8 cellular contexts compared by ENCODE assay signal in genomic region chr2:222693837-222694236, GRCh38. TPM values are rescaled to one million over a fixed set of nuclear protein-coding genes. Genes with fewer than 3 reads are reported as not detected.
DNase-seq lines count a peak whose midpoint lies in the region; ATAC-seq, FAIRE-seq and TF ChIP-seq lines count a peak whose summit lies in the region.

No MANE protein-coding gene starts in this region.

- H3K4me3 Mint-ChIP-seq in T-helper 17 cell, result no peak overlapping the region

- no peak overlapping the region for H3K4me3 ChIP-seq in A673 (ENCODE audit: low read depth, low read length, poor library complexity, severe bottlenecking)
- H3K4me3 ChIP-seq in GM12878, result no peak overlapping the region

- H3K27me3 ChIP-seq in A673 (replicated peaks; ENCODE audit: insufficient read depth, low read depth, low read length, poor library complexity) (no peaks in the 10 kb centered on the region), GM12878 (replicated peaks in 1 of 2; ENCODE audit: control insufficient read depth in 2 of 2, insufficient read depth in 2 of 2, low read length in 1 of 2) (no peaks in the 10 kb centered on the region)

- intact Hi-C loops in A673 (cut with micrococcal nuclease; ENCODE audit: unreplicated experiment) (loop anchor here (5.0 to 10.0 kb wide), 3 partner anchors 208 to 1101 kb away; no protein-coding TSS in a partner anchor), GM12878 (cut with micrococcal nuclease; ENCODE audit: unreplicated experiment) (loop anchor here (10.0 kb wide), 1 partner anchor 639 kb away; no protein-coding TSS in a partner anchor)

- ATAC-seq in GM18867 (IDR thresholded peaks at IDR 0.05; ENCODE audit: unreplicated experiment) (peak; percentile 50), GM12878 (peak; percentile 66), T-helper 17 cell (no peak), GM19467 (IDR thresholded peaks at IDR 0.05; ENCODE audit: unreplicated experiment) (no peak)

- no peaks in the 10 kb centered on the region for H4K20me1 ChIP-seq in GM12878 (ENCODE audit: control insufficient read depth, insufficient read depth)

- TF ChIP-seq EP300 in GM12878 (IDR thresholded peaks at IDR 0.05; ENCODE audit: borderline replicate concordance in 1 of 2, control insufficient read depth in 1 of 2, low read depth in 2 of 2, low read length in 2 of 2), result no peak

- no peak overlapping the region for H3K27ac ChIP-seq in A673 (ENCODE audit: low read depth, low read length, poor library complexity, severe bottlenecking)
- no peak overlapping the region for H3K27ac ChIP-seq in GM12878 (ENCODE audit: control insufficient read depth, insufficient read depth)

- TF ChIP-seq POLR2A in GM12878 (IDR thresholded peaks at IDR 0.05; ENCODE audit: low read depth, low read length), result no peak

- H3K4me2 ChIP-seq in GM12878 (ENCODE audit: control insufficient read depth, insufficient read depth), result no peak overlapping the region

- RAD21 ChIA-PET in GM12878 (lab: Charles Lee; ENCODE audit: unreplicated experiment), result no interaction called here

- FAIRE-seq in GM12878 (lab: Jason Lieb, UNC), result no peak

- no peak overlapping the region for H3K9ac ChIP-seq in GM12878 (ENCODE audit: control insufficient read depth, insufficient read depth, low read length)

- no peaks in the 10 kb centered on the region for H3K36me3 Mint-ChIP-seq in T-helper 17 cell (ENCODE audit: low read depth)

- 0% methylated on average over 1 of the region's 1 CpG for WGBS in GM12878 (ENCODE audit: insufficient coverage, insufficient replicate concordance, low lambda C conversion rate, missing lambda C conversion rate)

- no peaks in the 10 kb centered on the region for H3K79me2 ChIP-seq in GM12878 (ENCODE audit: control insufficient read depth, insufficient read depth, low read length)

- H2AFZ ChIP-seq in GM12878 (ENCODE audit: control insufficient read depth, low read depth, low read length), result no peak overlapping the region

- DNase-seq in A673 (ENCODE audit: low spot score), result peak; percentile 44
- DNase-seq in HT1080 (ENCODE audit: low read depth), result peak; percentile 43
- DNase-seq in GM12878 (ENCODE audit: low read depth, low spot score), result no peak
- no peak for DNase-seq in activated naive CD4-positive, alpha-beta T cell (lab: John Stamatoyannopoulos, UW)
- DNase-seq in T-helper 17 cell, result no peak
- DNase-seq in T-helper 1 cell, result no peak

- TF ChIP-seq CTCF in A673 (conservative IDR thresholded peaks at IDR 0.05; ENCODE audit: low read depth, low read length) (peak; percentile 44; the same call in 1 of the 2 replicates), GM12878 (IDR thresholded peaks at IDR 0.05 in 2 of 3, conservative IDR thresholded peaks at IDR 0.05 in 1 of 3; ENCODE audit: control insufficient read depth in 2 of 3, extremely low read depth in 1 of 3, insufficient read depth in 1 of 3, low read depth in 3 of 3, low read length in 3 of 3) (peak; percentile 11 to 32 (median 14); a peak in 1 of 6 replicates)

- H3K4me1 ChIP-seq in A673 (ENCODE audit: insufficient read depth, low read length, poor library complexity, severe bottlenecking), result peaks cover 15% of the 10 kb centered on the region
- no peaks in the 10 kb centered on the region for H3K4me1 ChIP-seq in GM12878 (ENCODE audit: control insufficient read depth, insufficient read depth, low read length)

- no peak overlapping the region for H3K27ac Mint-ChIP-seq in T-helper 17 cell

- no TSS peak for BruUV-seq in A673 (replicated peaks; lab: Mats Ljungman, UMichigan)
- no TSS peak for BruUV-seq in GM12878 (replicated peaks; lab: Mats Ljungman, UMichigan)

- TF ChIP-seq RAD21 in GM12878 (IDR thresholded peaks at IDR 0.05; ENCODE audit: insufficient read depth, low read depth, low read length), result peak; percentile 35; the same call in 1 of the 2 replicates

- SMC1A ChIA-PET in GM12878 (lab: Charles Lee; ENCODE audit: uncharacterized antibody, unreplicated experiment), result interaction anchor here (1.9 kb wide), 1 partner anchor 11 kb away, joined by 16 read pairs; no protein-coding TSS in a partner anchor

- in situ Hi-C loops in GM12878 (cut with MboI), result loop anchor here (5.0 kb wide), 1 partner anchor 208 kb away; no protein-coding TSS in a partner anchor

- H3K36me3 ChIP-seq in A673 (ENCODE audit: insufficient read depth, low read length, poor library complexity, severe bottlenecking) (no peaks in the 10 kb centered on the region), GM12878 (ENCODE audit: control insufficient read depth in 2 of 2, insufficient read depth in 2 of 2, low read length in 1 of 2) (no peaks in the 10 kb centered on the region)

- POLR2A ChIA-PET in A673 (lab: Charles Lee; ENCODE audit: low non-redundant PET), result no interaction called here
- POLR2A ChIA-PET in GM12878 (lab: Charles Lee), result no interaction called here

- peaks cover 10% of the 10 kb centered on the region for H3K4me1 Mint-ChIP-seq in T-helper 17 cell

- H3K27me3 Mint-ChIP-seq in T-helper 17 cell, result peaks cover 10% of the 10 kb centered on the region

- CTCF ChIA-PET in A673 (lab: Charles Lee), result interaction anchor here (1.1 kb wide), 1 partner anchor 120 kb away, joined by 3 read pairs; no protein-coding TSS in a partner anchor
- CTCF ChIA-PET in GM12878 (lab: Yijun Ruan, JAX), result interaction anchor here (1.9 to 2.0 kb wide), 2 partner anchors 209 to 245 kb away, joined by 7 to 10 read pairs; no protein-coding TSS in a partner anchor

- no peaks in the 10 kb centered on the region for H3K9me3 ChIP-seq in A673 (ENCODE audit: low read depth, low read length, poor library complexity, severe bottlenecking)
- no peaks in the 10 kb centered on the region for H3K9me3 ChIP-seq in GM12878 (replicated peaks; ENCODE audit: control insufficient read depth, insufficient read depth, low read length)
- H3K9me3 ChIP-seq in T-helper 17 cell (ENCODE audit: control insufficient read depth, low read length, poor library complexity, severe bottlenecking), result no peaks in the 10 kb centered on the region

TF ChIP-seq in GM12878, 131 proteins besides CTCF, POLR2A, EP300 and RAD21 (continues in another document):
- TF ChIP-seq BCL3 (IDR thresholded peaks at IDR 0.05; ENCODE audit: borderline replicate concordance, insufficient read depth, low read depth, low read length, poor library complexity, severe bottlenecking), result no peak
- no peak for TF ChIP-seq CBX5 (IDR thresholded peaks at IDR 0.05; ENCODE audit: low read depth)

RNA-seq across cellular contexts. Expression of gene MOGAT1, which starts 22.4 kb away (rescaled TPM):
- total RNA-seq in A673 (2021) (not detected in 2 replicates), GM12878 (2014; rRNA removed) (not detected in 2 replicates), GM12878 (2014; rRNA removed; fragmentation: Illumina TruSeq; extraction: Trizol) (not detected in 2 replicates), GM12878 (2021) (not detected in 2 replicates), T-helper 17 cell (not detected)
- total RNA-seq in HT1080 (2014; rRNA removed; shearing (Covaris generic)), result not detected in 2 replicates
- polyA plus RNA-seq in HT1080 (2015; cell fraction: cytosol; rRNA removed), result not detected in 2 replicates
- not detected in 2 replicates for polyA plus RNA-seq in HT1080 (2015; cell fraction: nucleus; rRNA removed)
- not detected in 2 replicates for total RNA-seq in GM12878 (2013; cell fraction: nucleolus; rRNA removed)
- polyA plus RNA-seq in GM12878 (2011; ENCODE audit: low read depth), result not detected
- polyA plus RNA-seq in GM12878 (2011; rRNA removed) (not detected in 2 replicates), GM12878 (2014; fragmentation: Illumina TruSeq; extraction: Trizol) (not detected in 2 replicates), GM12878 (2014; fragmentation: Nextera tagmentation; extraction: Ambion mirVana) (not detected), GM12878 (2014; rRNA removed) (not detected in 2 replicates), GM12878 (2016; fragmentation: Nextera tagmentation; extraction: Ambion mirVana) (not detected)
- not detected in 2 replicates for polyA plus RNA-seq in GM12878 (2011; cell fraction: cytosol; rRNA removed)
- not detected in 2 replicates for polyA plus RNA-seq in GM12878 (2011; cell fraction: nucleus; rRNA removed)
- polyA plus RNA-seq in GM12878 (2012), result not detected in 2 replicates
- polyA minus RNA-seq in GM12878 (2011; rRNA and poly(A)+ RNA removed), result not detected in 2 replicates
- polyA minus RNA-seq in GM12878 (2011; cell fraction: cytosol; rRNA and poly(A)+ RNA removed), result not detected in 2 replicates
- polyA minus RNA-seq in GM12878 (2011; cell fraction: nucleus; rRNA and poly(A)+ RNA removed), result not detected in 2 replicates

RNA-seq across cellular contexts. Expression of gene FARSB, which starts 37.9 kb away (rescaled TPM):
- total RNA-seq in A673 (2021) (70.3 and 72.1 TPM in 2 replicates), GM12878 (2014; rRNA removed) (32.4 and 36.7 TPM in 2 replicates), GM12878 (2014; rRNA removed; fragmentation: Illumina TruSeq; extraction: Trizol) (50.4 and 50.7 TPM in 2 replicates), GM12878 (2021) (47.8 and 48.0 TPM in 2 replicates), T-helper 17 cell (10 to 100 TPM; 12.5 to 13.2 TPM)
- 38.5 and 50.9 TPM in 2 replicates for total RNA-seq in HT1080 (2014; rRNA removed; shearing (Covaris generic))
- 62.6 and 69.5 TPM in 2 replicates for polyA plus RNA-seq in HT1080 (2015; cell fraction: cytosol; rRNA removed)
- polyA plus RNA-seq in HT1080 (2015; cell fraction: nucleus; rRNA removed), result 82.3 and 88.6 TPM in 2 replicates
- 36.8 and 37.9 TPM in 2 replicates for total RNA-seq in GM12878 (2013; cell fraction: nucleolus; rRNA removed)
- 21.5 TPM for polyA plus RNA-seq in GM12878 (2011; ENCODE audit: low read depth)
- polyA plus RNA-seq in GM12878 (2011; rRNA removed) (51.6 and 62.5 TPM in 2 replicates), GM12878 (2014; fragmentation: Illumina TruSeq; extraction: Trizol) (90.1 and 108 TPM in 2 replicates), GM12878 (2014; fragmentation: Nextera tagmentation; extraction: Ambion mirVana) (100 to 1,000 TPM; 107 to 127 TPM), GM12878 (2014; rRNA removed) (48.2 and 57.4 TPM in 2 replicates), GM12878 (2016; fragmentation: Nextera tagmentation; extraction: Ambion mirVana) (100 to 1,000 TPM; 113 to 119 TPM)
- 28.6 and 31.6 TPM in 2 replicates for polyA plus RNA-seq in GM12878 (2011; cell fraction: cytosol; rRNA removed)
- 24.1 and 25.7 TPM in 2 replicates for polyA plus RNA-seq in GM12878 (2011; cell fraction: nucleus; rRNA removed)
- 27.3 and 29.6 TPM in 2 replicates for polyA plus RNA-seq in GM12878 (2012)
- polyA minus RNA-seq in GM12878 (2011; rRNA and poly(A)+ RNA removed), result 28.7 and 38.5 TPM in 2 replicates
- polyA minus RNA-seq in GM12878 (2011; cell fraction: cytosol; rRNA and poly(A)+ RNA removed), result 10.4 and 14.9 TPM in 2 replicates
- polyA minus RNA-seq in GM12878 (2011; cell fraction: nucleus; rRNA and poly(A)+ RNA removed), result 14.5 and 22.7 TPM in 2 replicates

Comparison
In these comparisons a context has a peak if more than half of its experiments do, and no peak if none do; other contexts are left out.
1. DNase-seq: peak in A673 (single experiment) and HT1080 (single experiment); none in GM12878 (single experiment), activated naive CD4-positive, alpha-beta T cell (0 of 4), T-helper 17 cell (0 of 3) and T-helper 1 cell (0 of 5).
2. ATAC-seq: peak in GM18867 (single experiment) and GM12878 (single experiment); none in T-helper 17 cell (single experiment) and GM19467 (single experiment).